ENCODE assay signal across 23 cellular contexts in genomic region chr6:157631388-157631787, GRCh38.
DNase-seq lines count a peak whose midpoint lies in the region; ATAC-seq and TF ChIP-seq lines count a peak whose summit lies in the region.
"Had no signal": no experiment of that assay in that cellular context is flagged by ENCODE, and none has a peak within 500 bp of the region (broad histone marks: within the 10 kb centered on the region; RNA-seq: fewer than 3 reads in every experiment).

No MANE protein-coding gene starts in this region.

- intact Hi-C loops in vagina (cut with DNase I), result no loop called here
- intact Hi-C loops in right lobe of liver (cut with DNase I), result no loop called here

- H3K27ac ChIP-seq in vagina (peak overlapping the region; percentile 68), right lobe of liver (no peak overlapping the region)
- H3K27ac ChIP-seq: ascending aorta, dorsolateral prefrontal cortex, thoracic aorta had no signal

- DNase-seq in Daoy (ENCODE audit: low read depth) (peak; percentile 23), adipocyte (ENCODE audit: low read depth) (peak; percentile 32), myocyte (ENCODE audit: low read depth) (peak; percentile 87), vagina (ENCODE audit: extremely low spot score in 2 of 2) (no peak), HAP-1 (ENCODE audit: low spot score in 2 of 2) (no peak), right lobe of liver (no peak), A172 (ENCODE audit: low spot score) (no peak)
- DNase-seq: activated CD4-positive, alpha-beta memory T cell treated with anti-CD3 and anti-CD28 coated beads, Interleukin-2, amount 10 ng/mL, durations not matched to agents 7 days and 5 days; DMS153; dorsolateral prefrontal cortex; HCEC 1CT; head of caudate nucleus; NCI-H1048; NCI-H2029; NCI-H446; occipital lobe; SHP77 treated with DMSO at 0.1 percent for 48 hours; stimulated activated CD4-positive, alpha-beta T cell treated with anti-CD3 and anti-CD28 coated beads, Interleukin-4, amount 100 ng/mL, for 4 hours; stimulated activated naive CD8-positive, alpha-beta T cell treated with anti-CD3 and anti-CD28 coated beads, Interleukin-15, Interleukin-2, amounts not matched to agents 100 U/mL and 50 U/mL, for 24 hours had no signal

- H3K27me3 ChIP-seq in adipocyte (replicated peaks; ENCODE audit: control insufficient read depth, insufficient read depth, low read length) (peaks cover 2% of the 10 kb centered on the region), vagina (no peaks in the 10 kb centered on the region), HAP-1 (ENCODE audit: low read depth) (no peaks in the 10 kb centered on the region), right lobe of liver (no peaks in the 10 kb centered on the region)
- H3K27me3 ChIP-seq: ascending aorta, dorsolateral prefrontal cortex had no signal

- H3K36me3 ChIP-seq in adipocyte (ENCODE audit: control insufficient read depth, insufficient read depth, low read length, severe bottlenecking) (no peaks in the 10 kb centered on the region), vagina (no peaks in the 10 kb centered on the region), HAP-1 (replicated peaks) (no peaks in the 10 kb centered on the region), right lobe of liver (no peaks in the 10 kb centered on the region)

- no peak for TF ChIP-seq CTCF in vagina (IDR thresholded peaks at IDR 0.05)
- TF ChIP-seq CTCF in right lobe of liver (IDR thresholded peaks at IDR 0.05), result no peak

- ATAC-seq in right lobe of liver, result no peak
- ATAC-seq: activated naive CD4-positive, alpha-beta T cell treated with anti-CD3 and anti-CD28 coated beads, Interleukin-2, amount 50 U/mL, for 72 hours; GM12878; stimulated activated naive CD8-positive, alpha-beta T cell treated with anti-CD3 and anti-CD28 coated beads, Interleukin-15, Interleukin-2, amounts not matched to agents 100 U/mL and 50 U/mL, for 24 hours had no signal

- 83% methylated on average over 5 of the region's 5 CpGs for WGBS in right lobe of liver (ENCODE audit: insufficient coverage, low coverage, low lambda C conversion rate, missing lambda C conversion rate)

- in situ Hi-C loops in HAP-1 (cut with MboI; ENCODE audit: low sequenced_read_pairs), result no loop called here

- no peak for TF ChIP-seq POLR2A in vagina (IDR thresholded peaks at IDR 0.05)
- TF ChIP-seq POLR2A in right lobe of liver (IDR thresholded peaks at IDR 0.05), result no peak

- peaks cover 8% of the 10 kb centered on the region for H3K4me1 ChIP-seq in adipocyte (ENCODE audit: control insufficient read depth, insufficient read depth, low read length)
- H3K4me1 ChIP-seq in vagina, result peaks cover 42% of the 10 kb centered on the region
- no peaks in the 10 kb centered on the region for H3K4me1 ChIP-seq in HAP-1
- no peaks in the 10 kb centered on the region for H3K4me1 ChIP-seq in right lobe of liver
- H3K4me1 ChIP-seq: ascending aorta had no signal

- H3K9me3 ChIP-seq in adipocyte (ENCODE audit: control insufficient read depth, low read length) (no peaks in the 10 kb centered on the region), vagina (no peaks in the 10 kb centered on the region), HAP-1 (no peaks in the 10 kb centered on the region), right lobe of liver (no peaks in the 10 kb centered on the region)
- H3K9me3 ChIP-seq: ascending aorta, thoracic aorta had no signal

- no peak overlapping the region for H3K4me3 ChIP-seq in adipocyte (ENCODE audit: low read length)
- no peak overlapping the region for H3K4me3 ChIP-seq in vagina
- no peak overlapping the region for H3K4me3 ChIP-seq in HAP-1
- no peak overlapping the region for H3K4me3 ChIP-seq in right lobe of liver
- H3K4me3 ChIP-seq: ascending aorta, dorsolateral prefrontal cortex, GM12878, thoracic aorta had no signal

- no peak overlapping the region for H3K9ac ChIP-seq in adipocyte (ENCODE audit: low read length)

Comparison
In these comparisons a context has a peak if more than half of its experiments do, and no peak if none do; other contexts are left out.
1. DNase-seq: peak in Daoy (single experiment), adipocyte (single experiment) and myocyte (single experiment); none in vagina (0 of 2), HAP-1 (0 of 2), right lobe of liver (0 of 3) and A172 (single experiment).